30 cellular contexts compared by ENCODE assay signal in the genomic region with DNA sequence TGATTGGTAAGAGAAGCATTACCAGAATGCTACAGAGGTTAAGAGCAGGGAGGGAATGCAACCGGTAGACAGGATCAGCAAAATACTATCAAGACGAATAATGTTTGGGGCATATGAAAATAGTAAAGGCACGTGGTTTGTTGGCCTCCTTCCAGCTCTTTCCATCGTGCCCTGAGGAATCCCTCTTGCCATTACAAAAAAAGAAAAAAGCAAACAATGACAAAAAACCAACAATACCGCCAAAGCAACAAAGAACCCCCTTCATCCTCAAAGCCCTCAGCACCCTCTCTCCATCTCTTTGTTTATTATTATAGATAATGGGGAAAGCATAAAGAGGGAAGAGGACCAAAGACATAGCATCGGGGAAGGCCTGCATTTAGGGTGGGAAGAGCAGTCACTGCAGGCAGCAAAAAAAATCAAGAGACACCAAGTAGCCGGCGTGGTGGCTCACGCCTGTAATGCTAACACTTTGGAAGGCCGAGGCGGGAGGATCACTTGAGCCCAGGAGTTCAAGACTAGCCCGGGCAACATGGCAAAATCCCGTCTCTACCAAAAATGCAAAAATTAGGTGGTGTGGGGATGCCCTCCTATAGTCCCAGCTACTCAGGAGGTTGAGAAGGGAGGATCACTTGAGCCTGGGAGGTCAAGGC.
DNase-seq lines count a peak whose midpoint lies in the region; ATAC-seq, FAIRE-seq and TF ChIP-seq lines count a peak whose summit lies in the region.
"Had no signal": no experiment of that assay in that cellular context is flagged by ENCODE, and none has a peak within 500 bp of the region (broad histone marks: within the 10 kb centered on the region; RNA-seq: fewer than 3 reads in every experiment).

No MANE protein-coding gene starts in this region.

- no peak for TF ChIP-seq RAD21 in HepG2 (CRISPR knock-in tag; IDR thresholded peaks at IDR 0.05)

- H3K27ac ChIP-seq in HepG2 (ENCODE audit: extremely low read length, insufficient read depth, low read length), result no peak overlapping the region
- H3K27ac ChIP-seq in right lobe of liver, result no peak overlapping the region
- no peak overlapping the region for H3K27ac ChIP-seq in trophoblast cell (ENCODE audit: low read depth, low read length)
- H3K27ac ChIP-seq: adrenal gland, body of pancreas, esophagus muscularis mucosa had no signal

- no peak overlapping the region for H4K12ac ChIP-seq in trophoblast cell (ENCODE audit: low read depth, low read length)

- no peak overlapping the region for H4K91ac ChIP-seq in trophoblast cell (ENCODE audit: low read depth, low read length)

- H3K36me3 Mint-ChIP-seq in osteocyte (ENCODE audit: unreplicated experiment), result no peaks in the 10 kb centered on the region
- H3K36me3 Mint-ChIP-seq: activated naive CD4-positive, alpha-beta T cell treated with anti-CD3 and anti-CD28 coated beads, Interleukin-2, amount 10 ng/mL, durations not matched to agents 7 days and 5 days had no signal

- ATAC-seq in HepG2, result no peak
- no peak for ATAC-seq in right lobe of liver
- ATAC-seq: body of pancreas, left cardiac atrium, sciatic nerve had no signal

- no TSS peak for BruUV-seq in HepG2 (replicated peaks; lab: Mats Ljungman, UMichigan)

- CTCF ChIA-PET in HepG2 (lab: Yijun Ruan, JAX; ENCODE audit: low intra/inter-chr PET ratio, low total read pairs), result no interaction called here

- POLR2A ChIA-PET in HepG2 (lab: Yijun Ruan, JAX), result no interaction called here

- H2AK5ac ChIP-seq in trophoblast cell (ENCODE audit: low read length), result no peak overlapping the region

- no peak for TF ChIP-seq EP300 in HepG2 (IDR thresholded peaks at IDR 0.05; ENCODE audit: low read depth in 2 of 2, low read length in 2 of 2)
- no peak for TF ChIP-seq EP300 in HepG2 (CRISPR knock-in tag; IDR thresholded peaks at IDR 0.05; ENCODE audit: borderline replicate concordance)

- H3K27me3 Mint-ChIP-seq in osteocyte (ENCODE audit: unreplicated experiment), result no peaks in the 10 kb centered on the region
- H3K27me3 Mint-ChIP-seq: activated CD4-positive, alpha-beta memory T cell treated with anti-CD3 and anti-CD28 coated beads, Interleukin-2, amount 10 ng/mL, durations not matched to agents 7 days and 5 days; activated naive CD4-positive, alpha-beta T cell treated with anti-CD3 and anti-CD28 coated beads, Interleukin-2, amount 10 ng/mL, durations not matched to agents 7 days and 5 days; progenitor cell of endocrine pancreas had no signal

- H4K8ac ChIP-seq in trophoblast cell (ENCODE audit: low read depth, low read length), result no peak overlapping the region

- H3K4me1 ChIP-seq in HepG2 (ENCODE audit: insufficient read depth, low read length) (peaks cover 8% of the 10 kb centered on the region), right lobe of liver (no peaks in the 10 kb centered on the region), trophoblast cell (ENCODE audit: control insufficient read depth in 1 of 2, insufficient read depth in 2 of 2, low read length in 2 of 2) (peaks cover 0 to 2% of the 10 kb centered on the region in 2 experiments)
- H3K4me1 ChIP-seq: adrenal gland, body of pancreas, esophagus muscularis mucosa had no signal

- H3K27ac Mint-ChIP-seq in osteocyte (ENCODE audit: unreplicated experiment), result peak overlapping the region; percentile 18
- H3K27ac Mint-ChIP-seq: activated CD4-positive, alpha-beta memory T cell treated with anti-CD3 and anti-CD28 coated beads, Interleukin-2, amount 10 ng/mL, durations not matched to agents 7 days and 5 days; activated naive CD4-positive, alpha-beta T cell treated with anti-CD3 and anti-CD28 coated beads, Interleukin-2, amount 10 ng/mL, durations not matched to agents 7 days and 5 days; CD14-positive monocyte; progenitor cell of endocrine pancreas had no signal

- H2AFZ ChIP-seq in HepG2 (ENCODE audit: low read length) (no peak overlapping the region), trophoblast cell (ENCODE audit: insufficient read depth, low read length, poor library complexity) (no peak overlapping the region)

- no peak overlapping the region for H3K4me3 Mint-ChIP-seq in osteocyte (ENCODE audit: unreplicated experiment)
- H3K4me3 Mint-ChIP-seq: activated CD4-positive, alpha-beta memory T cell treated with anti-CD3 and anti-CD28 coated beads, Interleukin-2, amount 10 ng/mL, durations not matched to agents 7 days and 5 days; activated naive CD4-positive, alpha-beta T cell treated with anti-CD3 and anti-CD28 coated beads, Interleukin-2, amount 10 ng/mL, durations not matched to agents 7 days and 5 days; CD14-positive monocyte; neural crest cell had no signal

- H3K14ac ChIP-seq in trophoblast cell (ENCODE audit: low read length), result no peak overlapping the region

- H3K23ac ChIP-seq in trophoblast cell (ENCODE audit: low read length), result no peak overlapping the region

- in situ Hi-C loops in HepG2 (cut with HindIII; ENCODE audit: extremely low pct_ligation_motif_present, low pct_unique_long_range_greater_than_20kb), result no loop called here

- H3K27me3 ChIP-seq in HepG2 (ENCODE audit: control insufficient read depth in 1 of 2, insufficient read depth in 2 of 2, low read length in 2 of 2) (no peaks in the 10 kb centered on the region), right lobe of liver (no peaks in the 10 kb centered on the region), trophoblast cell (ENCODE audit: insufficient read depth, low read length) (no peaks in the 10 kb centered on the region)
- H3K27me3 ChIP-seq: adrenal gland, body of pancreas, esophagus muscularis mucosa had no signal

- H3K4me2 ChIP-seq in HepG2 (ENCODE audit: low read depth, low read length) (no peak overlapping the region), trophoblast cell (ENCODE audit: low read length) (no peak overlapping the region)

- FAIRE-seq in HepG2 (lab: Jason Lieb, UNC), result no peak
- FAIRE-seq in H54 (lab: Jason Lieb, UNC), result no peak
- FAIRE-seq: endometrium, G401.6 had no signal

- H3K18ac ChIP-seq in trophoblast cell (ENCODE audit: low read length), result no peak overlapping the region

- H3K9me3 ChIP-seq in HepG2 (ENCODE audit: low read length) (no peaks in the 10 kb centered on the region), right lobe of liver (no peaks in the 10 kb centered on the region), trophoblast cell (ENCODE audit: insufficient read depth, low read depth, low read length) (no peaks in the 10 kb centered on the region)
- H3K9me3 ChIP-seq: adrenal gland, body of pancreas, esophagus muscularis mucosa had no signal

- no peaks in the 10 kb centered on the region for H3K9me3 Mint-ChIP-seq in osteocyte (ENCODE audit: unreplicated experiment)
- H3K9me3 Mint-ChIP-seq: activated CD4-positive, alpha-beta memory T cell treated with anti-CD3 and anti-CD28 coated beads, Interleukin-2, amount 10 ng/mL, durations not matched to agents 7 days and 5 days; activated naive CD4-positive, alpha-beta T cell treated with anti-CD3 and anti-CD28 coated beads, Interleukin-2, amount 10 ng/mL, durations not matched to agents 7 days and 5 days; CD14-positive monocyte; neural crest cell had no signal

- H3K4ac ChIP-seq in trophoblast cell (ENCODE audit: low read depth, low read length), result no peak overlapping the region

- WGBS in HepG2 (ENCODE audit: low lambda C conversion rate), result 46% methylated on average over 13 of the region's 13 CpGs
- 79% methylated on average over 11 of the region's 13 CpGs for WGBS in right lobe of liver (ENCODE audit: insufficient coverage, low coverage, low lambda C conversion rate, missing lambda C conversion rate)
- no CpG with 5 or more reads among the region's 13 CpGs for WGBS in trophoblast cell (ENCODE audit: extremely low coverage, insufficient coverage, insufficient read length)

- TF ChIP-seq CTCF in HepG2 (CRISPR knock-in tag; IDR thresholded peaks at IDR 0.05), result no peak
- TF ChIP-seq CTCF in right lobe of liver (IDR thresholded peaks at IDR 0.05), result no peak
- no peak for TF ChIP-seq CTCF in osteocyte (IDR thresholded peaks at IDR 0.05)

- no peaks in the 10 kb centered on the region for H3K79me1 ChIP-seq in trophoblast cell (ENCODE audit: low read length)

- H2BK12ac ChIP-seq in trophoblast cell (ENCODE audit: low read length), result no peak overlapping the region

- no peak overlapping the region for H2BK5ac ChIP-seq in trophoblast cell (ENCODE audit: low read depth, low read length, poor library complexity)

- H3K79me2 ChIP-seq in HepG2 (ENCODE audit: insufficient read depth, low read length), result no peaks in the 10 kb centered on the region
- H3K79me2 ChIP-seq in trophoblast cell (ENCODE audit: control insufficient read depth, insufficient read depth, low read length, poor library complexity), result no peaks in the 10 kb centered on the region

- intact Hi-C loops in HepG2 (cut with micrococcal nuclease; ENCODE audit: unreplicated experiment) (no loop called here), right lobe of liver (cut with DNase I) (no loop called here), head of caudate nucleus (cut with DNase I) (no loop called here)

- H3K4me3 ChIP-seq in HepG2 (replicated peaks in 1 of 3; ENCODE audit: insufficient read depth in 1 of 3, low read depth in 2 of 3, low read length in 3 of 3), result no peak overlapping the region
- H3K4me3 ChIP-seq in right lobe of liver, result no peak overlapping the region
- no peak overlapping the region for H3K4me3 ChIP-seq in trophoblast cell (ENCODE audit: low read depth, low read length)
- H3K4me3 ChIP-seq: adrenal gland, body of pancreas, esophagus muscularis mucosa had no signal

- no peaks in the 10 kb centered on the region for H4K20me1 ChIP-seq in HepG2 (ENCODE audit: insufficient read depth, low read length)

- TF ChIP-seq POLR2A in HepG2 (IDR thresholded peaks at IDR 0.05; ENCODE audit: insufficient read depth in 1 of 2, low read depth in 2 of 2, low read length in 2 of 2) (no peak), right lobe of liver (IDR thresholded peaks at IDR 0.05) (no peak), H54 (IDR thresholded peaks at IDR 0.05; ENCODE audit: low read depth, low read length) (no peak)

- peaks cover 57% of the 10 kb centered on the region for H3K4me1 Mint-ChIP-seq in osteocyte (ENCODE audit: unreplicated experiment)
- H3K4me1 Mint-ChIP-seq: activated naive CD4-positive, alpha-beta T cell treated with anti-CD3 and anti-CD28 coated beads, Interleukin-2, amount 10 ng/mL, durations not matched to agents 7 days and 5 days; CD14-positive monocyte had no signal

- H3K9ac ChIP-seq in HepG2 (ENCODE audit: insufficient read depth, low read depth, low read length), result no peak overlapping the region
- H3K9ac ChIP-seq in trophoblast cell (ENCODE audit: low read length), result no peak overlapping the region

- H3K36me3 ChIP-seq in HepG2 (replicated peaks in 1 of 2; ENCODE audit: control insufficient read depth in 1 of 2, insufficient read depth in 2 of 2, low read length in 2 of 2) (no peaks in the 10 kb centered on the region), right lobe of liver (no peaks in the 10 kb centered on the region), trophoblast cell (ENCODE audit: control insufficient read depth in 1 of 2, insufficient read depth in 2 of 2, low read length in 2 of 2) (no peaks in the 10 kb centered on the region)
- H3K36me3 ChIP-seq: adrenal gland, esophagus muscularis mucosa had no signal

- no peak overlapping the region for H2BK120ac ChIP-seq in trophoblast cell (ENCODE audit: insufficient read depth, low read length, poor library complexity)

- peak; percentile 23 for DNase-seq in HepG2 (ENCODE audit: low spot score)
- no peak for DNase-seq in right lobe of liver
- peak in 30 of 42 donors; percentile 15 to 89 (median 55) for DNase-seq in head of caudate nucleus
- DNase-seq in osteocyte (ENCODE audit: extremely low spot score, unreplicated experiment), result no peak
- no peak for DNase-seq in NCI-H774 (lab: John Stamatoyannopoulos, UW)
- no peak for DNase-seq in NCI-H82 (lab: John Stamatoyannopoulos, UW)
- no peak for DNase-seq in H54 (ENCODE audit: insufficient read length, low spot score)
- DNase-seq in trophoblast cell, result no peak
- DNase-seq: activated CD4-positive, alpha-beta memory T cell treated with anti-CD3 and anti-CD28 coated beads, Interleukin-2, amount 10 ng/mL, durations not matched to agents 7 days and 5 days; activated CD4-positive, alpha-beta T cell treated with anti-CD3 and anti-CD28 coated beads for 1 hour; activated CD8-positive, alpha-beta memory T cell treated with anti-CD3 and anti-CD28 coated beads, Interleukin-2, amount 50 U/mL, for 48 hours; activated naive CD4-positive, alpha-beta T cell treated with anti-CD3 and anti-CD28 coated beads, Interleukin-2, amount 10 ng/mL, durations not matched to agents 7 days and 5 days; adrenal gland; body of pancreas; DMS79; foreskin fibroblast; HCEC 1CT; left cardiac atrium; NCI-H1436 treated with DMSO at 0.1 percent for 48 hours; NCI-H524 treated with DMSO at 0.1 percent for 48 hours; Right ventricle myocardium superior; stimulated activated CD4-positive, alpha-beta T cell treated with anti-CD3 and anti-CD28 coated beads, Interleukin-12 subunit alpha, Interleukin-12 subunit beta, amount 100 ng/mL, for 4 hours; stimulated activated CD4-positive, alpha-beta T cell treated with anti-CD3 and anti-CD28 coated beads, Interleukin-4, amount 100 ng/mL, for 1 hour had no signal

Comparison
In these comparisons a context has a peak if more than half of its experiments do, and no peak if none do; other contexts are left out.
1. DNase-seq: peak in HepG2 (single experiment) and head of caudate nucleus (30 of 42); none in right lobe of liver (0 of 3), osteocyte (single experiment), NCI-H774 (single experiment), NCI-H82 (single experiment), H54 (single experiment) and trophoblast cell (0 of 2).